ENCODE assay signal across 17 cellular contexts in genomic region chr2:1082456-1083205, GRCh38.
DNase-seq lines count a peak whose midpoint lies in the region; ATAC-seq and TF ChIP-seq lines count a peak whose summit lies in the region.
"Had no signal": no experiment of that assay in that cellular context is flagged by ENCODE, and none has a peak within 500 bp of the region (broad histone marks: within the 10 kb centered on the region; RNA-seq: fewer than 3 reads in every experiment).

No MANE protein-coding gene starts in this region.

- H3K27me3 Mint-ChIP-seq in GM23338 (ENCODE audit: insufficient read depth, low read depth, poor library complexity) (peaks cover 9% of the 10 kb centered on the region), glutamatergic neuron (ENCODE audit: unreplicated experiment) (peaks cover 2% of the 10 kb centered on the region), progenitor cell of endocrine pancreas (peaks cover 23% of the 10 kb centered on the region)

- no peak overlapping the region for H3K27ac Mint-ChIP-seq in GM23338
- H3K27ac Mint-ChIP-seq in glutamatergic neuron (ENCODE audit: unreplicated experiment), result no peak overlapping the region
- H3K27ac Mint-ChIP-seq in progenitor cell of endocrine pancreas, result no peak overlapping the region

- peak; percentile 45 for DNase-seq in GM23338 (ENCODE audit: low spot score)
- peak; percentile 65 for DNase-seq in glutamatergic neuron
- DNase-seq in mucosa of descending colon, result no peak
- DNase-seq in caudate nucleus (lab: John Stamatoyannopoulos, UW), result no peak
- DNase-seq in progenitor cell of endocrine pancreas (ENCODE audit: low spot score, unreplicated experiment), result no peak
- DNase-seq in AML-193 (lab: John Stamatoyannopoulos, UW), result no peak
- DNase-seq: ACHN, Caco-2, NCI-H1105, NCI-H1694, NCI-H2107, NCI-H345, NCI-H526 had no signal

- H3K4me2 ChIP-seq in GM23338, result no peak overlapping the region
- H3K4me2 ChIP-seq: SK-N-SH had no signal

- H3K27ac ChIP-seq in GM23338 (ENCODE audit: low read depth) (no peak overlapping the region), VCaP (peak overlapping the region; percentile 24; the same call in 1 of the 2 replicates), caudate nucleus (ENCODE audit: low read depth, low read length) (no peak overlapping the region)

- no peaks in the 10 kb centered on the region for H3K9me3 ChIP-seq in mucosa of descending colon
- H3K9me3 ChIP-seq: Caco-2, MG63 had no signal

- no peak overlapping the region for H3K4me3 ChIP-seq in GM23338
- H3K4me3 ChIP-seq in mucosa of descending colon, result no peak overlapping the region
- H3K4me3 ChIP-seq: MG63 had no signal

- no peak overlapping the region for H2AFZ ChIP-seq in GM23338

- H3K4me3 Mint-ChIP-seq in GM23338 (no peak overlapping the region), glutamatergic neuron (ENCODE audit: unreplicated experiment) (peak overlapping the region; percentile 6), progenitor cell of endocrine pancreas (ENCODE audit: low read depth) (no peak overlapping the region)

- H3F3A ChIP-seq in GM23338 (replicated peaks; ENCODE audit: low read depth), result no peaks in the 10 kb centered on the region

- H3K4me1 Mint-ChIP-seq in GM23338 (peaks cover 6% of the 10 kb centered on the region), glutamatergic neuron (ENCODE audit: low read depth, unreplicated experiment) (peaks cover 14% of the 10 kb centered on the region), progenitor cell of endocrine pancreas (ENCODE audit: low read depth) (peaks cover 3% of the 10 kb centered on the region)

- H3K36me3 ChIP-seq in GM23338 (ENCODE audit: insufficient read depth) (no peaks in the 10 kb centered on the region; the same call in 1 of the 2 replicates), mucosa of descending colon (ENCODE audit: low read depth) (no peaks in the 10 kb centered on the region)
- H3K36me3 ChIP-seq: MG63 had no signal

- no peaks in the 10 kb centered on the region for H3K9me2 ChIP-seq in GM23338 (ENCODE audit: insufficient read depth)
- H3K9me2 ChIP-seq: SK-N-SH had no signal

- intact Hi-C loops in mucosa of descending colon (cut with DNase I, micrococcal nuclease), result no loop called here

- peaks cover 5% of the 10 kb centered on the region; the same call in 1 of the 2 replicates for H3K79me2 ChIP-seq in GM23338 (replicated peaks; ENCODE audit: insufficient read depth)

- no peaks in the 10 kb centered on the region for H3K4me1 ChIP-seq in GM23338 (ENCODE audit: insufficient read depth)
- no peaks in the 10 kb centered on the region for H3K4me1 ChIP-seq in mucosa of descending colon (ENCODE audit: low read depth)
- H3K4me1 ChIP-seq: Caco-2 had no signal

- H3K36me3 Mint-ChIP-seq in GM23338 (ENCODE audit: low read depth), result peaks cover 20% of the 10 kb centered on the region
- H3K36me3 Mint-ChIP-seq in glutamatergic neuron (ENCODE audit: unreplicated experiment), result no peaks in the 10 kb centered on the region
- H3K36me3 Mint-ChIP-seq in progenitor cell of endocrine pancreas (ENCODE audit: insufficient read depth), result no peaks in the 10 kb centered on the region

- no peak for TF ChIP-seq CTCF in GM23338 (conservative IDR thresholded peaks at IDR 0.05; ENCODE audit: low read depth in 2 of 2)
- no peak for TF ChIP-seq CTCF in VCaP (conservative IDR thresholded peaks at IDR 0.05)
- no peak for TF ChIP-seq CTCF in glutamatergic neuron (IDR thresholded peaks at IDR 0.05; ENCODE audit: partially characterized antibody, unreplicated experiment)
- no peak for TF ChIP-seq CTCF in mucosa of descending colon (IDR thresholded peaks at IDR 0.05)
- TF ChIP-seq CTCF in progenitor cell of endocrine pancreas (IDR thresholded peaks at IDR 0.05; ENCODE audit: unreplicated experiment), result no peak

- ATAC-seq in GM23338 (peak; percentile 81), mucosa of descending colon (peak; percentile 44), HG02970 (IDR thresholded peaks at IDR 0.05; ENCODE audit: low FRiP score, unreplicated experiment) (no peak)

- peaks cover 45% of the 10 kb centered on the region for H4K20me1 ChIP-seq in GM23338 (replicated peaks; ENCODE audit: insufficient read depth)

- H3K27me3 ChIP-seq in GM23338 (ENCODE audit: insufficient read depth), result no peaks in the 10 kb centered on the region
- H3K27me3 ChIP-seq: MG63 had no signal

- no peaks in the 10 kb centered on the region for H3K9me3 Mint-ChIP-seq in GM23338
- peaks cover 2% of the 10 kb centered on the region for H3K9me3 Mint-ChIP-seq in glutamatergic neuron (ENCODE audit: unreplicated experiment)
- no peaks in the 10 kb centered on the region for H3K9me3 Mint-ChIP-seq in progenitor cell of endocrine pancreas (ENCODE audit: low read depth)

TF ChIP-seq in GM23338, 12 proteins besides CTCF, POLR2A, EP300 and RAD21 (continues in another document):
- TF ChIP-seq REST (IDR thresholded peaks at IDR 0.05; ENCODE audit: unreplicated experiment) (no peak), ZNF331 (CRISPR knock-in tag; IDR thresholded peaks at IDR 0.05; ENCODE audit: low read depth) (no peak), EZH2 (IDR thresholded peaks at IDR 0.05; ENCODE audit: low read depth, unreplicated experiment) (no peak), CREB1 (CRISPR knock-in tag; IDR thresholded peaks at IDR 0.05; ENCODE audit: low read depth) (no peak), ZNF114 (CRISPR knock-in tag; IDR thresholded peaks at IDR 0.05) (no peak), JUNB (IDR thresholded peaks at IDR 0.05; ENCODE audit: unreplicated experiment) (no peak), NANOG (IDR thresholded peaks at IDR 0.05; ENCODE audit: borderline replicate concordance) (no peak)
- TF ChIP-seq, protein P1, sequence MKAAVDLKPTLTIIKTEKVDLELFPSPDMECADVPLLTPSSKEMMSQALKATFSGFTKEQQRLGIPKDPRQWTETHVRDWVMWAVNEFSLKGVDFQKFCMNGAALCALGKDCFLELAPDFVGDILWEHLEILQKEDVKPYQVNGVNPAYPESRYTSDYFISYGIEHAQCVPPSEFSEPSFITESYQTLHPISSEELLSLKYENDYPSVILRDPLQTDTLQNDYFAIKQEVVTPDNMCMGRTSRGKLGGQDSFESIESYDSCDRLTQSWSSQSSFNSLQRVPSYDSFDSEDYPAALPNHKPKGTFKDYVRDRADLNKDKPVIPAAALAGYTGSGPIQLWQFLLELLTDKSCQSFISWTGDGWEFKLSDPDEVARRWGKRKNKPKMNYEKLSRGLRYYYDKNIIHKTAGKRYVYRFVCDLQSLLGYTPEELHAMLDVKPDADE (IDR thresholded peaks at IDR 0.05), result no peak

Comparison
In these comparisons a context has a peak if more than half of its experiments do, and no peak if none do; other contexts are left out.
1. DNase-seq: peak in GM23338 (single experiment) and glutamatergic neuron (single experiment); none in mucosa of descending colon (0 of 3), caudate nucleus (0 of 61), progenitor cell of endocrine pancreas (single experiment) and AML-193 (0 of 2).